In the genomic region with DNA sequence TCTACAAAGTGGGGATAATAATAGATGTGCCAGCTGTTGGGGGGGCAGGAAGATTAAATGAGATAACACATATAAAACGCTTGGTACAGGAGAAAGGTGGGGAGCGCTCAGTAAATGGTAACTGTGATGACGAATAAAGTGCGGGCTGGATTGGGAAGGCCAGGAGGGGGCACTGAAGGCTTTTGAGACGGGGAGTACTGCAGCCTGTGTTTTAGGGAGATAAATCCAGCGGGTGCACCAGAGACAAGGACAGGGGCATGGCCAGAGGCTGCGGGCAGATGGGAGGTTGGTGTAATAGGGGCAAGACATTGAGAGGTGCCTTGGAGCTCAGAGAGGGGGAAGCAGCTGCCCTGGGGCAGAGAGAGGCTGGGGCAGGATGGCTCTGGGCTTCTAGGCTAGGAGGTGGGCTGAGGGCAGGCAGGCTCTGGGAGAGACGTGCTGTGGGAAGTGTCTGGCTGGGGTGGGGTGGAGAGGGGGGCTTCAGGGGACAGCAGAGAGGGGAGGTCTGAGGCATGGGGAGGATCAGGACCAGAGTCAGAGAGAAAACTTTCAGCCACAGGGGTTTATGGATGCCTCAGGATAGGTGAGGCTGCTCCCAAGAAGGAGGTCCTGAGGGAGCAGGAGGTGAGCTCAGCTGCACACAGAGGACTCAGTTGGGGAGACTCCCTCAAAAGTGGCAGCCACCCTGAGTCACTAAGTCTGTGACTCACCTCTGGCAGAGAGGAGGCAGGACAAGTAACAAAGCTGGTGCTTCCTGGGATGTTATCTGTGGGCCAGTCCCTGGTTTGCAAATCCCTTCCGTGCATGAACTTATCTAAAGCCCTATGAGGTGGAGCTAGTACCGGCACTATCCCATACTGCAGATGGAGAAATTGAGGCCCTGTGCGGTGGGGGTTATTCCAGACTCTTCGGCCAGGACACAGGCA, we compare ENCODE assay signal across 1 cellular context.
TF ChIP-seq lines count a peak whose summit lies in the region.

No MANE protein-coding gene starts in this region.

TF ChIP-seq in SK-N-SH treated with all-trans-retinoic acid at 6 μM for 48 hours, 23 proteins besides CTCF, POLR2A, EP300 and RAD21 (continued from another document):
- TF ChIP-seq CSDC2 (CRISPR knock-in tag; IDR thresholded peaks at IDR 0.05) (no peak), ZFP30 (CRISPR knock-in tag; IDR thresholded peaks at IDR 0.05) (no peak), ARNTL (CRISPR knock-in tag; IDR thresholded peaks at IDR 0.05; ENCODE audit: borderline replicate concordance, low read depth) (no peak), ZNF70 (CRISPR knock-in tag; IDR thresholded peaks at IDR 0.05) (no peak), RARB (CRISPR knock-in tag; IDR thresholded peaks at IDR 0.05) (no peak), ISL1 (CRISPR knock-in tag; IDR thresholded peaks at IDR 0.05) (no peak), ESRRG (CRISPR knock-in tag; IDR thresholded peaks at IDR 0.05) (no peak), ZNF565 (CRISPR knock-in tag; conservative IDR thresholded peaks at IDR 0.05; ENCODE audit: low read depth) (no peak), ZC3H10 (CRISPR knock-in tag; IDR thresholded peaks at IDR 0.05) (no peak), BACH2 (CRISPR knock-in tag; IDR thresholded peaks at IDR 0.05; ENCODE audit: borderline replicate concordance) (no peak)
- TF ChIP-seq, protein P1, sequence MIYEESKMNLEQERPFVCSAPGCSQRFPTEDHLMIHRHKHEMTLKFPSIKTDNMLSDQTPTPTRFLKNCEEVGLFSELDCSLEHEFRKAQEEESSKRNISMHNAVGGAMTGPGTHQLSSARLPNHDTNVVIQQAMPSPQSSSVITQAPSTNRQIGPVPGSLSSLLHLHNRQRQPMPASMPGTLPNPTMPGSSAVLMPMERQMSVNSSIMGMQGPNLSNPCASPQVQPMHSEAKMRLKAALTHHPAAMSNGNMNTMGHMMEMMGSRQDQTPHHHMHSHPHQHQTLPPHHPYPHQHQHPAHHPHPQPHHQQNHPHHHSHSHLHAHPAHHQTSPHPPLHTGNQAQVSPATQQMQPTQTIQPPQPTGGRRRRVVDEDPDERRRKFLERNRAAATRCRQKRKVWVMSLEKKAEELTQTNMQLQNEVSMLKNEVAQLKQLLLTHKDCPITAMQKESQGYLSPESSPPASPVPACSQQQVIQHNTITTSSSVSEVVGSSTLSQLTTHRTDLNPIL (CRISPR knock-in tag; IDR thresholded peaks at IDR 0.05; ENCODE audit: low read depth): no peak
